In the genomic region with DNA sequence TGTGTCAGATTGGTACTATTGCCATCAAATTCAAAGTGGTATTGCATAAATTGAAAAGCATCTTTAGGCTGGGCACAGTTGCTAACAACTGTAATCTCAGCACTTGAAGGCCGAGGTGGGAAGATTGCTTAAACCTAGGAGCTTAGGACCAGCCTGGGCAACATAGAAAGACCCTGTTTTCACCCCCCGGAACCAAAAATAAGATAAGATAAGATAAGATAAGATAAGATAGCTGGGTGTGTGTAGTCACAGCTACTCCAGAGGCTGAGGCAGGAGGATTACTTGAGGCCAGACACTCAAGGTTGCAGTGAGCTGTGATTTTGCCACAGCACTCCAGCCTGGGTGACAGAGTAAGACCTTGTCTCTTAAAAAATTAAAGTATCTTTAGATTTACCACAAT, we compare ENCODE assay signal across 27 cellular contexts.
"Had no signal": no experiment of that assay in that cellular context is flagged by ENCODE, and none has a peak within 500 bp of the region (broad histone marks: within the 10 kb centered on the region; RNA-seq: fewer than 3 reads in every experiment).

No MANE protein-coding gene starts in this region.

- H3K36me3 ChIP-seq: ascending aorta, cardiac muscle cell had no signal

- H3K27me3 ChIP-seq: ascending aorta, cardiac muscle cell had no signal

- H3K4me3 ChIP-seq: ascending aorta, cardiac muscle cell had no signal

- H3K4me1 ChIP-seq: ascending aorta had no signal

- DNase-seq: activated B cell treated with CpG ODN at 0.5 μM for 24 hours; activated CD4-positive, alpha-beta memory T cell treated with anti-CD3 and anti-CD28 coated beads for 36 hours; activated CD4-positive, alpha-beta T cell treated with anti-CD3 and anti-CD28 coated beads for 4 hours; activated CD4-positive, alpha-beta T cell treated with anti-CD3 and anti-CD28 coated beads, Interleukin-2, amount 10 ng/mL, durations not matched to agents 24 days and 14 days; activated CD4-positive, alpha-beta T cell treated with anti-CD3 and anti-CD28 coated beads, Interleukin-2, amount 50 U/mL, for 1 hour; activated CD4-positive, alpha-beta T cell treated with anti-CD3 and anti-CD28 coated beads, Interleukin-2, amount 50 U/mL, for 4 hours; activated CD4-positive, CD25-positive, alpha-beta regulatory T cell treated with anti-CD3 and anti-CD28 coated beads, Interleukin-2, amount 50 U/mL, for 72 hours; activated CD8-positive, alpha-beta memory T cell treated with anti-CD3 and anti-CD28 coated beads, Interleukin-2, amount 50 U/mL, for 4 hours; activated CD8-positive, alpha-beta T cell treated with anti-CD3 and anti-CD28 coated beads for 36 hours; activated effector memory CD4-positive, alpha-beta T cell treated with Interleukin-2 at 50 U/mL for 16 hours; activated gamma-delta T cell; activated naive CD4-positive, alpha-beta T cell treated with anti-CD3 and anti-CD28 coated beads, Interleukin-2, amount 10 ng/mL, durations not matched to agents 7 days and 5 days; activated naive CD4-positive, alpha-beta T cell treated with Interleukin-2 at 50 U/mL for 16 hours; activated naive CD8-positive, alpha-beta T cell treated with anti-CD3 and anti-CD28 coated beads, Interleukin-2, amount 10 ng/mL, durations not matched to agents 7 days and 5 days; activated naive CD8-positive, alpha-beta T cell treated with anti-CD3 and anti-CD28 coated beads, Interleukin-2, amount 50 U/mL, for 24 hours; activated T-cell treated with anti-CD3 and anti-CD28 coated beads for 4 hours; activated T-cell treated with anti-CD3 and anti-CD28 coated beads, Interleukin-2, amount 50 U/mL, for 1 hour; activated T-cell treated with anti-CD3 and anti-CD28 coated beads, Interleukin-2, amount 50 U/mL, for 4 hours; activated T-cell treated with anti-CD3 and anti-CD28 coated beads, Interleukin-2, amount 50 U/mL, for 72 hours; amygdala; anterior cingulate cortex; central memory CD4-positive, alpha-beta T cell; T-helper 2 cell; T-helper 9 cell had no signal

- H3K27ac ChIP-seq: ascending aorta, cardiac muscle cell, VCaP had no signal

- H3K9me3 ChIP-seq: ascending aorta had no signal
